Comparison of ENCODE assay signal across 8 cellular contexts in the genomic region with DNA sequence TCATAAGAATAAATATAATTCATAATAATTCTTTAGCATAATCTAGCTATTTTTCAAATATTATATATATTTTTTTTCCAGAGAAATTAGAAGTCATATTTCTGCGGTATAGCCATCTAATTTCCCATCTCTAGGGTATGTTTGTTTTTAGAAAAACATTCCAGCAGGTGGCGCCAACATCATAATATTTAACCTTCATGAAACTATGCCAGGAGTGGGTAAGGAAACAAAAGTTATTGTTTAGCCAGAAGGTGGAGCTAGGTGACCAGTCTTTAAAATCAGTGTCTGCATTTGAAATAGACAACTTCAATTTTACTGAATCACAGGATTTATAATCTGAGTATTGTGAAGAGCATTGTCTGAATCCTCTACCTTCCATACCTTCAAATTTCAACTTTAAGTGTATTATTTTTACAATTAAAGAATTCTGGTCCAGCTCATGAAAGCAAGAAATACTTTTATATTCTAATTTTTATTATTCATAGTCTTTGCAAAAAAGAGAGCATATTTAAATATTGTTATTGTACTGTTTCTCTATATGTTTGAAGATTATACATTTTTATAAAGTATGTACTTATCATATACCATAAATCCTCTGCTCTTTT.
DNase-seq lines count a peak whose midpoint lies in the region; ATAC-seq lines count a peak whose summit lies in the region.

No MANE protein-coding gene starts in this region.

- no peaks in the 10 kb centered on the region for H3K27me3 Mint-ChIP-seq in effector memory CD8-positive, alpha-beta T cell
- H3K27me3 Mint-ChIP-seq in stimulated activated naive B cell treated with anti-CD40 and anti-IgM and Interleukin-4, amounts not matched to agents 10 μg/mL and 1 μg/mL and 100 μg/mL, for 72 hours = no peaks in the 10 kb centered on the region

- H3K9me3 Mint-ChIP-seq in effector memory CD8-positive, alpha-beta T cell = no peaks in the 10 kb centered on the region
- no peaks in the 10 kb centered on the region for H3K9me3 Mint-ChIP-seq in stimulated activated naive B cell treated with anti-CD40 and anti-IgM and Interleukin-4, amounts not matched to agents 10 μg/mL and 1 μg/mL and 100 μg/mL, for 72 hours

- no peaks in the 10 kb centered on the region for H3K4me1 Mint-ChIP-seq in effector memory CD8-positive, alpha-beta T cell (ENCODE audit: low read depth in 2 of 2)
- no peaks in the 10 kb centered on the region for H3K4me1 Mint-ChIP-seq in stimulated activated naive B cell treated with anti-CD40 and anti-IgM and Interleukin-4, amounts not matched to agents 10 μg/mL and 1 μg/mL and 100 μg/mL, for 72 hours

- DNase-seq in DMS53 (lab: John Stamatoyannopoulos, UW) (peak; percentile 95), HPDE6-E6E7 (ENCODE audit: extremely low spot score) (peak; percentile 22), NCI-H774 (lab: John Stamatoyannopoulos, UW) (peak; percentile 85), middle frontal gyrus (ENCODE audit: extremely low spot score, low spot score) (peak; percentile 66)
- DNase-seq in activated CD4-positive, alpha-beta T cell treated with anti-CD3 and anti-CD28 coated beads, Interleukin-2, amount 50 U/mL, for 4 hours = peak; percentile 33 to 47
- peak; percentile 55 to 62 (median 55) for DNase-seq in effector memory CD8-positive, alpha-beta T cell
- DNase-seq in stimulated activated naive B cell treated with anti-CD40 and anti-IgM and Interleukin-4, amounts not matched to agents 10 μg/mL and 1 μg/mL and 100 μg/mL, for 72 hours = peak; percentile 36

- H3K4me3 Mint-ChIP-seq in effector memory CD8-positive, alpha-beta T cell = no peak overlapping the region
- no peak overlapping the region for H3K4me3 Mint-ChIP-seq in stimulated activated naive B cell treated with anti-CD40 and anti-IgM and Interleukin-4, amounts not matched to agents 10 μg/mL and 1 μg/mL and 100 μg/mL, for 72 hours

- no peaks in the 10 kb centered on the region for H3K36me3 Mint-ChIP-seq in effector memory CD8-positive, alpha-beta T cell (ENCODE audit: insufficient read depth)
- H3K36me3 Mint-ChIP-seq in stimulated activated naive B cell treated with anti-CD40 and anti-IgM and Interleukin-4, amounts not matched to agents 10 μg/mL and 1 μg/mL and 100 μg/mL, for 72 hours = no peaks in the 10 kb centered on the region

- no peak overlapping the region for H3K27ac Mint-ChIP-seq in effector memory CD8-positive, alpha-beta T cell
- H3K27ac Mint-ChIP-seq in stimulated activated naive B cell treated with anti-CD40 and anti-IgM and Interleukin-4, amounts not matched to agents 10 μg/mL and 1 μg/mL and 100 μg/mL, for 72 hours = no peak overlapping the region

- ATAC-seq in GM21423 (IDR thresholded peaks at IDR 0.05; ENCODE audit: unreplicated experiment) = peak; percentile 97
- ATAC-seq in effector memory CD8-positive, alpha-beta T cell (replicated peaks) = peak; percentile 93
- peak; percentile 95 to 96 for ATAC-seq in stimulated activated naive B cell treated with anti-CD40 and anti-IgM and Interleukin-4, amounts not matched to agents 10 μg/mL and 1 μg/mL and 100 μg/mL, for 72 hours (replicated peaks)

Comparison
In these comparisons a context has a peak if more than half of its experiments do, and no peak if none do; other contexts are left out.
1. Peak in every context shown above with its lines: DNase-seq and ATAC-seq.
2. DNase-seq: peak in every context shown above with its lines; median percentile 95 in DMS53; 85 in NCI-H774; 66 in middle frontal gyrus; 55 in effector memory CD8-positive, alpha-beta T cell; 40 in activated CD4-positive, alpha-beta T cell treated with anti-CD3 and anti-CD28 coated beads, Interleukin-2, amount 50 U/mL, for 4 hours; 36 in stimulated activated naive B cell treated with anti-CD40 and anti-IgM and Interleukin-4, amounts not matched to agents 10 μg/mL and 1 μg/mL and 100 μg/mL, for 72 hours; 22 in HPDE6-E6E7.